In the genomic region with DNA sequence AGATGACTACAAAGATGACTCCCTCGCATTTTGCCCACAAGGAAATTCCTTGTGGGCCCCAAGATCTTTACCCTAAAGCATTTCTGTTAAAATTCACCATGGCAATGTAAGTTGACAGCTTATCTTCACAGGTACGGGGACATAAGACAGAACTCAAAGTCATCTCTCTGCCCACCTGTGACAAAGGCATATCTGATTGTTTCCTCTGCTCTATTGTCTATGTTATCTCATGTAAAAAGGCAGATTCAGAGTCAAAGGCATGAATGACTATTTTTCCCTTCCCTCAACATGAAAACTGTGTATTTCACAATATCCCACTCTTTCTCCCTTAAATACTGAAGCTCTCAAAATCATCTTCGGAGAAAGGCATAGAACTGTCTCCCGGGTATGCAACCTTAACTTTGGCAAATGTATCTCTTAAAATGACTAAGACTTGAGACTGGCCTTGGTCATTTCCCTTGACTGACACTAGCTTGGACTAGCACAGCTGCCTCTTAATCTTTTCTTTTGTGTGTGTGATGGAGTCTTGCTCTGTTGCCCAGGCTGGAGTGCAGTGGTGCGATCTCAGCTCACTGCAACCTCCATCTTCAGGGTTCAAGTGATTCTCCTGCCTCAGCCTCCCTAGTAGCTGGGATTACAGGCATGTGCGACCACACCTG, we compare ENCODE assay signal across 1 cellular context.
TF ChIP-seq lines count a peak whose summit lies in the region.

No MANE protein-coding gene starts in this region.

TF ChIP-seq in HEK293, 187 proteins besides CTCF, POLR2A, EP300 and RAD21 (continued from another document):
- TF ChIP-seq, protein P1, sequence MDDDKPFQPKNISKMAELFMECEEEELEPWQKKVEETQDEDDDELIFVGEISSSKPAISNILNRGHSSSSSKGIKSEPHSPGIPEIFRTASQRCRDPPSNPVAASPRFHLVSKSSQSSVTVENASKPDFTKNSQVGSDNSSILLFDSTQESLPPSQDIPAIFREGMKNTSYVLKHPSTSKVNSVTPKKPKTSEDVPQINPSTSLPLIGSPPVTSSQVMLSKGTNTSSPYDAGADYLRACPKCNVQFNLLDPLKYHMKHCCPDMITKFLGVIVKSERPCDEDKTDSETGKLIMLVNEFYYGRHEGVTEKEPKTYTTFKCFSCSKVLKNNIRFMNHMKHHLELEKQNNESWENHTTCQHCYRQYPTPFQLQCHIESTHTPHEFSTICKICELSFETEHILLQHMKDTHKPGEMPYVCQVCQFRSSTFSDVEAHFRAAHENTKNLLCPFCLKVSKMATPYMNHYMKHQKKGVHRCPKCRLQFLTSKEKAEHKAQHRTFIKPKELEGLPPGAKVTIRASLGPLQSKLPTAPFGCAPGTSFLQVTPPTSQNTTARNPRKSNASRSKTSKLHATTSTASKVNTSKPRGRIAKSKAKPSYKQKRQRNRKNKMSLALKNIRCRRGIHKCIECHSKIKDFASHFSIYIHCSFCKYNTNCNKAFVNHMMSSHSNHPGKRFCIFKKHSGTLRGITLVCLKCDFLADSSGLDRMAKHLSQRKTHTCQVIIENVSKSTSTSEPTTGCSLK (tag by site-specific recombination; IDR thresholded peaks at IDR 0.05) = no peak
